15 cellular contexts compared by ENCODE assay signal in the genomic region with DNA sequence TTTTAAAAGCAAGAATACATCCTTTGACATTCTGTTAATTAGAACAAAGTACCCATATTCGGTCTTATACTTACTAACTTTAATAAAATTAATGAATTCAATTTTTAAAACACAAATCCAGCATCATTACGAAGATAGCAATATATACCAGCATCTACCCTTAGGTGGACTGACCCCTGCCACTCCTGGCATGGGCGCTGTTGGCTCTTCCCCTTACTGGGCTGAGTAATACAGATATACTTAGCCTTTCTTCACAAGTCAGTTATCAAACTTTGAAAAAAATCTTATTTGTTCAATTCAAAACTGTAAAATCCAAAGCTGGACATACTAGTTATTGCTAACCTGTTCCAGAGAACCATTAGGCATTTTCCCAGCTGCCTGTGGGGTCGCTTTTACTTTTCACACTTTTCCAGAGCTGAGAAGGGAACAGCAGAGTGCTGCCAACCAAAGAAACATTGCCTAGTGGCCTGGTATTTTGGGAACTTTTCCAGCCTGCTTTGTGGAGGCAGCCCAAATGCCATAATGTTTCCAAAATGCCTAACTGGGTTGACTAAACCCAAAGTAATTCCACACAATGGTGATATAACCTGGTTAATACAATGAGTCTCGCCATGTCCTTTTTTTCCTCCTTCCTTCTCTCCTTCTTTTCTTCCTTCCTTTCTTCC.
A peak's percentile ranks its signal among the peaks of the same experiment; 100 is the strongest.
DNase-seq lines count a peak whose midpoint lies in the region; ATAC-seq and TF ChIP-seq lines count a peak whose summit lies in the region.
"Had no signal": no experiment of that assay in that cellular context is flagged by ENCODE, and none has a peak within 500 bp of the region (broad histone marks: within the 10 kb centered on the region; RNA-seq: fewer than 3 reads in every experiment).

No MANE protein-coding gene starts in this region.

- H3K27me3 ChIP-seq in right cardiac atrium (ENCODE audit: control insufficient read depth, insufficient read depth) (no peaks in the 10 kb centered on the region), colonic mucosa (no peaks in the 10 kb centered on the region)

- no peaks in the 10 kb centered on the region for H3K36me3 ChIP-seq in colonic mucosa
- H3K36me3 ChIP-seq: HAP-1 had no signal

- H3K4me3 ChIP-seq in right cardiac atrium (ENCODE audit: low read length) (no peak overlapping the region), colonic mucosa (no peak overlapping the region)
- H3K4me3 ChIP-seq: GM23338, HAP-1 had no signal

- intact Hi-C loops in left ventricle myocardium superior (cut with micrococcal nuclease) = no loop called here
- intact Hi-C loops in right cardiac atrium (cut with DNase I) = no loop called here
- intact Hi-C loops in colonic mucosa (cut with DNase I) = no loop called here

- H3K27ac ChIP-seq in right cardiac atrium (ENCODE audit: low read length) (no peak overlapping the region), colonic mucosa (no peak overlapping the region)

- H3K9me3 ChIP-seq in right cardiac atrium (ENCODE audit: control insufficient read depth, low read length) (no peaks in the 10 kb centered on the region), colonic mucosa (no peaks in the 10 kb centered on the region)
- H3K9me3 ChIP-seq: HAP-1 had no signal

- no peak overlapping the region for H3K9ac ChIP-seq in colonic mucosa (ENCODE audit: low read depth in 2 of 2, low read length in 2 of 2)

- TF ChIP-seq CTCF in colonic mucosa (IDR thresholded peaks at IDR 0.05) = no peak

- ATAC-seq in left ventricle myocardium superior = peak; percentile 64
- no peak for ATAC-seq in right cardiac atrium
- ATAC-seq: GM23338 had no signal

- 88% methylated on average over 5 of the region's 5 CpGs for WGBS in right cardiac atrium

- no peak for DNase-seq in left ventricle myocardium superior
- no peak for DNase-seq in right cardiac atrium
- DNase-seq in astrocyte of the hippocampus (ENCODE audit: low read depth, low spot score) = peak; percentile 41
- DNase-seq in occipital lobe (lab: John Stamatoyannopoulos, UW) = peak; percentile 7
- DNase-seq in DMS79 (lab: John Stamatoyannopoulos, UW) = no peak
- no peak for DNase-seq in colonic mucosa
- DNase-seq: C1 segment of cervical spinal cord; Calu3; CD4-positive, alpha-beta memory T cell; COR-L47; DMS53; DND-41; HFFc6 had no signal

- H3K4me1 ChIP-seq in right cardiac atrium (ENCODE audit: control insufficient read depth, insufficient read depth, low read length) (no peaks in the 10 kb centered on the region), colonic mucosa (no peaks in the 10 kb centered on the region)
- H3K4me1 ChIP-seq: HAP-1 had no signal

Comparison
In these comparisons a context has a peak if more than half of its experiments do, and no peak if none do; other contexts are left out.
1. DNase-seq: peak in astrocyte of the hippocampus (single experiment) and occipital lobe (single experiment); none in left ventricle myocardium superior (single experiment), right cardiac atrium (0 of 3), DMS79 (single experiment) and colonic mucosa (single experiment).